8 cellular contexts compared by ENCODE assay signal in genomic region chr3:15768421-15769255, GRCh38. TPM values are rescaled to one million over a fixed set of nuclear protein-coding genes. Genes with fewer than 3 reads are reported as not detected.
DNase-seq lines count a peak whose midpoint lies in the region; ATAC-seq and TF ChIP-seq lines count a peak whose summit lies in the region.

No MANE protein-coding gene starts in this region.

- TF ChIP-seq POLR2A in sigmoid colon (IDR thresholded peaks at IDR 0.05), result no peak
- TF ChIP-seq POLR2A in lower leg skin (IDR thresholded peaks at IDR 0.05), result no peak

- POLR2A ChIA-PET in PC-9 (lab: Charles Lee; ENCODE audit: unreplicated experiment), result no interaction called here

- no peak overlapping the region for H2AFZ ChIP-seq in PC-9

- H3K4me2 ChIP-seq in PC-9, result peak overlapping the region; percentile 63

- H3K27ac ChIP-seq in PC-9, result peak overlapping the region; percentile 82
- H3K27ac ChIP-seq in epithelial cell of prostate, result peak overlapping the region; percentile 85
- peak overlapping the region; percentile 44 to 76 (median 60) for H3K27ac ChIP-seq in sigmoid colon

- peak; percentile 95 for DNase-seq in ACHN
- DNase-seq in PC-9, result peak in 1 of 2 experiments; percentile 94
- peak; percentile 80 for DNase-seq in epithelial cell of prostate (ENCODE audit: low read depth, low spot score)
- DNase-seq in sigmoid colon, result no peak
- no peak for DNase-seq in NCI-H2227 (lab: John Stamatoyannopoulos, UW; ENCODE audit: unreplicated experiment)
- DNase-seq in lower leg skin (ENCODE audit: low spot score in 2 of 2), result no peak

- H3F3A ChIP-seq in PC-9 (ENCODE audit: insufficient read depth, low read depth), result peaks cover 27% of the 10 kb centered on the region

- H3K9me2 ChIP-seq in PC-9 (ENCODE audit: insufficient read depth), result no peaks in the 10 kb centered on the region

- ATAC-seq in GM18519 (IDR thresholded peaks at IDR 0.05; ENCODE audit: low FRiP score, unreplicated experiment) (peak; percentile 65), HG03060 (IDR thresholded peaks at IDR 0.05; ENCODE audit: low read depth, unreplicated experiment) (peak; percentile 60)

- H3K27me3 ChIP-seq in PC-9 (ENCODE audit: insufficient read depth, low read depth) (no peaks in the 10 kb centered on the region), sigmoid colon (no peaks in the 10 kb centered on the region)

- H4K20me1 ChIP-seq in PC-9 (ENCODE audit: insufficient read depth), result no peaks in the 10 kb centered on the region

- H3K4me1 ChIP-seq in PC-9 (replicated peaks; ENCODE audit: insufficient read depth) (peaks cover 25% of the 10 kb centered on the region), sigmoid colon (peaks cover 0 to 37% (median 22%) of the 10 kb centered on the region in 4 donors)

- H3K4me3 ChIP-seq in PC-9 (no peak overlapping the region), sigmoid colon (no peak overlapping the region), lower leg skin (ENCODE audit: low read depth, poor library complexity, severe bottlenecking) (no peak overlapping the region)

- TF ChIP-seq EP300 in sigmoid colon (IDR thresholded peaks at IDR 0.05), result peak in 1 of 4 donors; percentile 35

- in situ Hi-C loops in ACHN (cut with HindIII; ENCODE audit: low pct_ligation_motif_present, low pct_unique_long_range_greater_than_20kb, low sequenced_read_pairs), result no loop called here

- CTCF ChIA-PET in PC-9 (lab: Charles Lee), result interaction anchor here (0.6 kb wide), 1 partner anchor 29 kb away, joined by 6 read pairs; no protein-coding TSS in a partner anchor

- TF ChIP-seq CTCF in PC-9 (conservative IDR thresholded peaks at IDR 0.05) (no peak), sigmoid colon (IDR thresholded peaks at IDR 0.05) (no peak), lower leg skin (IDR thresholded peaks at IDR 0.05) (no peak)

- H3K79me2 ChIP-seq in PC-9 (ENCODE audit: low read depth), result peaks cover 63% of the 10 kb centered on the region

- 74 to 76% methylated on average over 5 of the region's 5 CpGs for WGBS in sigmoid colon, 2 donors
- 59 to 66% methylated on average over 5 of the region's 5 CpGs for WGBS in lower leg skin, 2 donors

- H3K9me3 ChIP-seq in PC-9 (ENCODE audit: insufficient read depth, low read depth) (no peaks in the 10 kb centered on the region), sigmoid colon (no peaks in the 10 kb centered on the region)

- BruUV-seq in PC-9 (replicated peaks; lab: Mats Ljungman, UMichigan), result no TSS peak

- intact Hi-C loops in PC-9 (cut with micrococcal nuclease; ENCODE audit: unreplicated experiment), result loop anchor here (2.0 kb wide), 1 partner anchor 28 kb away; the partner anchor contains the start of gene ANKRD28
- intact Hi-C loops in sigmoid colon (cut with DNase I), result no loop called here
- intact Hi-C loops in lower leg skin (cut with DNase I; ENCODE audit: low total_unique reads), result no loop called here

- peaks cover 18% of the 10 kb centered on the region for H3K36me3 ChIP-seq in PC-9 (ENCODE audit: low read depth)
- peaks cover 0 to 25% (median 0%) of the 10 kb centered on the region in 4 donors for H3K36me3 ChIP-seq in sigmoid colon

RNA-seq across cellular contexts. Expression of gene ANKRD28, which starts 29.1 kb away (rescaled TPM):
- total RNA-seq in PC-9 (2021) (59.7 and 82.6 TPM in 2 replicates), sigmoid colon (10 to 100 TPM; 41.5 to 64.5 (median 49.1) TPM), lower leg skin (10 to 100 TPM; 25.7 to 44.7 (median 40.9) TPM)
- 10 to 100 TPM; 13.4 to 15.6 (median 14.8) TPM for polyA plus RNA-seq in sigmoid colon

Comparison
In these comparisons a context has a peak if more than half of its experiments do, and no peak if none do; other contexts are left out.
1. DNase-seq: peak in ACHN (single experiment) and epithelial cell of prostate (single experiment); none in sigmoid colon (single experiment), NCI-H2227 (single experiment) and lower leg skin (0 of 2).
2. Peak in every context shown above with its lines, with median percentiles within 50 percentile points of each other: H3K27ac ChIP-seq.